1 cellular context compared by ENCODE assay signal in the genomic region with DNA sequence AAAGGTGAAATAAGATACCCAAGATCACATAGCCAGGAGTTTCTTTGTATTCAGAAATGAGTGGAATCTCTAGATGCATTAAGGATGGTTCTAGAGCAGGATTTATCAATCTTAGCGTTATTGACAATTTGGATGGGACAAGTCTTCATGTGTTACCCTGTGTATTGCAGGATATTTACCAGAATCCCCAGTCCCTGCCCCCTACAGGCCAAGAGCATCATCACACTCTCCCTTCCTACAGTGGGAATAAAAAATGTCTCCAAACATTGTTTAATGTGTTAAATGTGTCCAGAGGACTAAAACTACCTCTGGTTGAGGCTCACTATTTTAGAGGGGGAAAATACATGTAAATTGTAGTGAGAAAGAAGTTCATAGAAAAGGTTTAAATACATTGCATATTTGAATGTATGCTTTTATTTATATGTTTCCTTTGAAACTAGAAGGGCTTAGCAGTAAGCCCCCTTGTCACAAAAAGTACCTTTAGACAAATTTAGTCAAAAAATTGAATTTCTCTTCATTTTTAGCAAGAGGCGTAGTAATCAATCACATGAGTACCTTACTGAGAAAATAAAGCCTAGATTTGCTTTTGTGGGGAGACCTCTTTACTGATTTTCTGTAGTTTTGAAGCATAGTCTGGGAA.
TF ChIP-seq lines count a peak whose summit lies in the region.

No MANE protein-coding gene starts in this region.

TF ChIP-seq in HCT116, 20 proteins besides CTCF, POLR2A, EP300 and RAD21 (continued from another document):
- TF ChIP-seq MAX (IDR thresholded peaks at IDR 0.05), result no peak
